23 cellular contexts compared by ENCODE assay signal in genomic region chr1:205858141-205858961, GRCh38. TPM values are rescaled to one million over a fixed set of nuclear protein-coding genes. Genes with fewer than 3 reads are reported as not detected.
DNase-seq lines count a peak whose midpoint lies in the region; ATAC-seq, FAIRE-seq and TF ChIP-seq lines count a peak whose summit lies in the region.
"Had no signal": no experiment of that assay in that cellular context is flagged by ENCODE, and none has a peak within 500 bp of the region (broad histone marks: within the 10 kb centered on the region; RNA-seq: fewer than 3 reads in every experiment).

No MANE protein-coding gene starts in this region.

- CTCF ChIA-PET in activated CD4-positive, alpha-beta T cell treated with anti-CD3 and anti-CD28 coated beads for 36 hours (lab: Charles Lee), result interaction anchor here (0.6 kb wide), 1 partner anchor 40 kb away, joined by 3 read pairs; no protein-coding TSS in a partner anchor

- H3K4me3 Mint-ChIP-seq in activated CD4-positive, alpha-beta T cell treated with anti-CD3 and anti-CD28 coated beads for 36 hours, result no peak overlapping the region
- H3K4me3 Mint-ChIP-seq: endodermal cell, mesothelial cell of epicardium, neural progenitor cell, type B pancreatic cell had no signal

- peak overlapping the region in 3 of 4 donors; percentile 8 to 73 (median 65) for H3K27ac ChIP-seq in pancreas
- H3K27ac ChIP-seq: hepatocyte, neural progenitor cell, Peyer's patch, VCaP had no signal

- H3K9me3 ChIP-seq in pancreas, result no peaks in the 10 kb centered on the region
- H3K9me3 ChIP-seq: Peyer's patch had no signal

- TF ChIP-seq CTCF in GM12865 (IDR thresholded peaks at IDR 0.05; ENCODE audit: insufficient read depth, low read depth, low read length, missing control alignments) (no peak), pancreas (IDR thresholded peaks at IDR 0.05) (no peak)

- peaks cover 12% of the 10 kb centered on the region for H3K9me3 Mint-ChIP-seq in activated CD4-positive, alpha-beta T cell treated with anti-CD3 and anti-CD28 coated beads for 36 hours (ENCODE audit: low read depth)

- DNase-seq in activated CD4-positive, alpha-beta T cell treated with anti-CD3 and anti-CD28 coated beads for 36 hours, result no peak
- DNase-seq in activated CD4-positive, alpha-beta T cell treated with anti-CD3 and anti-CD28 coated beads for 1 hour, result no peak
- DNase-seq in GM12865 (ENCODE audit: low read depth) (peak; percentile 7), RPMI8226 (peak; percentile 20), pancreas (no peak), Ammon's horn (ENCODE audit: low spot score) (no peak)
- DNase-seq: ACHN; activated CD8-positive, alpha-beta memory T cell treated with anti-CD3 and anti-CD28 coated beads for 24 hours; cerebellar nuclear complex; endodermal cell; NCI-H1092; NCI-H2107; NCI-H524 treated with DMSO at 0.1 percent for 48 hours; Peyer's patch; stimulated activated naive CD4-positive, alpha-beta T cell treated with Interleukin-2 at 50 U/mL for 16 hours had no signal

- POLR2A ChIA-PET in activated CD4-positive, alpha-beta T cell treated with anti-CD3 and anti-CD28 coated beads for 36 hours (lab: Charles Lee), result interaction anchor here (0.6 kb wide), 1 partner anchor 15 kb away, joined by 4 read pairs; no protein-coding TSS in a partner anchor

- peaks cover 3% of the 10 kb centered on the region for H3K27me3 Mint-ChIP-seq in activated CD4-positive, alpha-beta T cell treated with anti-CD3 and anti-CD28 coated beads for 36 hours
- H3K27me3 Mint-ChIP-seq: type B pancreatic cell had no signal

- ATAC-seq in activated CD4-positive, alpha-beta T cell treated with anti-CD3 and anti-CD28 coated beads for 36 hours, result no peak
- ATAC-seq in pancreas (peak; percentile 36 to 70 (median 64)), GM18867 (IDR thresholded peaks at IDR 0.05; ENCODE audit: unreplicated experiment) (no peak)
- no peak for ATAC-seq in activated CD4-positive, CD25-positive, alpha-beta regulatory T cell treated with anti-CD3 and anti-CD28 coated beads, Interleukin-2, amount 50 U/mL, for 24 hours
- ATAC-seq: GM12878 had no signal

- H3K4me3 ChIP-seq in GM12865 (ENCODE audit: low read depth, low read length), result no peak overlapping the region
- peak overlapping the region in 2 of 4 donors; percentile 3 to 13 for H3K4me3 ChIP-seq in pancreas
- H3K4me3 ChIP-seq: GM12878, hepatocyte, neural progenitor cell had no signal

- FAIRE-seq in pancreas (lab: Jason Lieb, UNC), result no peak
- FAIRE-seq: GM12878 had no signal

- H3K36me3 ChIP-seq in pancreas, result no peaks in the 10 kb centered on the region
- H3K36me3 ChIP-seq: neural progenitor cell, Peyer's patch had no signal

- 15 to 19% methylated on average over 6 of the region's 6 CpGs for WGBS in pancreas, 2 donors

- intact Hi-C loops in activated CD4-positive, alpha-beta T cell treated with anti-CD3 and anti-CD28 coated beads for 36 hours (cut with DNase I, micrococcal nuclease), result no loop called here
- intact Hi-C loops in pancreas (cut with DNase I), result no loop called here

- H3K36me3 Mint-ChIP-seq in activated CD4-positive, alpha-beta T cell treated with anti-CD3 and anti-CD28 coated beads for 36 hours (ENCODE audit: low read depth), result peaks cover 2% of the 10 kb centered on the region

- no peaks in the 10 kb centered on the region for H3K27me3 ChIP-seq in pancreas
- H3K27me3 ChIP-seq: hepatocyte, neural progenitor cell, Peyer's patch had no signal

- peaks cover 3 to 15% (median 11%) of the 10 kb centered on the region in 3 donors for H3K4me1 ChIP-seq in pancreas
- H3K4me1 ChIP-seq: neural progenitor cell, Peyer's patch had no signal

- H3K4me1 Mint-ChIP-seq in activated CD4-positive, alpha-beta T cell treated with anti-CD3 and anti-CD28 coated beads for 36 hours, result peaks cover 3% of the 10 kb centered on the region
- H3K4me1 Mint-ChIP-seq: endodermal cell, mesothelial cell of epicardium, neural progenitor cell had no signal

- H3K27ac Mint-ChIP-seq in activated CD4-positive, alpha-beta T cell treated with anti-CD3 and anti-CD28 coated beads for 36 hours, result peak overlapping the region; percentile 2
- H3K27ac Mint-ChIP-seq: endodermal cell, mesothelial cell of epicardium, neural progenitor cell, type B pancreatic cell had no signal

RNA-seq across cellular contexts. Expression of gene PM20D1, which starts 8.4 kb away (rescaled TPM):
- total RNA-seq in activated CD4-positive, alpha-beta T cell treated with anti-CD3 and anti-CD28 coated beads for 36 hours, result under 1 TPM; 0.34 to 0.58 TPM
- total RNA-seq in pancreas, result 10 to 100 TPM; 19.1 to 54.6 (median 24.1) TPM
- 10 to 100 TPM in 1 of 2 donors, 1 to 10 TPM in 1; 5.6 to 15.8 TPM for polyA plus RNA-seq in pancreas
- total RNA-seq: endodermal cell, GM12878, hepatocyte, mesothelial cell of epicardium, Peyer's patch had no signal
- polyA plus RNA-seq: GM12878 had no signal

RNA-seq across cellular contexts. Expression of gene SLC41A1, which starts 45.4 kb away (rescaled TPM):
- 10 to 100 TPM; 34.4 to 41.5 TPM for total RNA-seq in activated CD4-positive, alpha-beta T cell treated with anti-CD3 and anti-CD28 coated beads for 36 hours
- total RNA-seq in pancreas, result 10 to 100 TPM; 27.7 to 57.7 (median 41.1) TPM
- 10 to 100 TPM; 20.7 to 27.4 TPM for polyA plus RNA-seq in pancreas

Comparison
In these comparisons a context has a peak if more than half of its experiments do, and no peak if none do; other contexts are left out.
1. ATAC-seq: peak in pancreas (4 of 4); none in activated CD4-positive, alpha-beta T cell treated with anti-CD3 and anti-CD28 coated beads for 36 hours (single experiment), activated CD4-positive, CD25-positive, alpha-beta regulatory T cell treated with anti-CD3 and anti-CD28 coated beads, Interleukin-2, amount 50 U/mL, for 24 hours (0 of 2) and GM18867 (single experiment).
2. DNase-seq: peak in GM12865 (single experiment) and RPMI8226 (single experiment); none in activated CD4-positive, alpha-beta T cell treated with anti-CD3 and anti-CD28 coated beads for 36 hours (single experiment), activated CD4-positive, alpha-beta T cell treated with anti-CD3 and anti-CD28 coated beads for 1 hour (single experiment), pancreas (0 of 6) and Ammon's horn (single experiment).
3. RNA of gene PM20D1, which starts 8.4 kb away (total RNA-seq): 19.1 to 54.6 TPM in pancreas; 0.34 to 0.58 TPM in activated CD4-positive, alpha-beta T cell treated with anti-CD3 and anti-CD28 coated beads for 36 hours; every median in the first group is over 10 times any median in the second.